Comparison of ENCODE assay signal across 8 cellular contexts in the genomic region with DNA sequence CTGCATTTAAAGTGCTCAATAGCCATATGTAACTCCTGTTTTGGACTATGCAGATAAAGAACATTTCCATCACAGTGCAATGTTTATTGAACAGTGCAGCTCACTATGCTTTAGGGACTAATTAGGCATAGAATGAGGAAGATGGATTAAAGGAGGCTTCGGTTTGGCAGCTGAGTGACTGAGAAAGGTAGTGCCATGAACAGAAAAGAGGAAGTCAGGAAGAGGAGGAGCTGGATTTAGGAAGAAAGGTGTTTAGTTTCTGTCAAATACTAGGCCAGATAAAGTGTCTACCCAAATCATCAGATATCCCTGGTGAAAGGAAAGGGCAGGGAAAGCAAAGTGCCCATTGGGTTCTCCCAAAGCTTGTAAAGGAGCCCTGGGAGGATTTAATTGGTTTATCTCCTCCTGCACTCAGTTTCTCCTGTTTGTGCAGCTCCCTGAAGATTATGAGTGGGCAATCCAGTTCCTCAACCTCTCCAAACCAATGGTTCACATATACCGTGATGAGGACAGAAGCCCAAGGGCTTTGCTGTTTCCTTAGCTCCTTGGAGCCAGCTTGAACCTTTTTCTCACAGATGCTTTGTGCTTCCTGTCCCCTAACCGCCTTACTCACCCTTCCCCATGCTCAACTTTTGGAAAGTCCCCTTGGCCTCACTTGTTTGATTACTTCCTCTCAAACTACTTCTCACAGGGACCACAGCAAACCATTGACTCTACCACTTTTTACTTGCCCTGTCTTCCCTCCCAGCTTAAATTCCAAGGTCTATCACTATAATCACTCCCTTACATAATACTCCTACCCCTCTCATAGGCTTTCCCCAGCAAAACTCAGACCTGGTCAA. TPM values are rescaled to one million over a fixed set of nuclear protein-coding genes. Genes with fewer than 3 reads are reported as not detected.
DNase-seq lines count a peak whose midpoint lies in the region; ATAC-seq and TF ChIP-seq lines count a peak whose summit lies in the region.

No MANE protein-coding gene starts in this region.

- DNase-seq in naive thymus-derived CD8-positive, alpha-beta T cell: peak in 5 of 10 donors; percentile 29 to 67 (median 47)
- no peak for DNase-seq in osteoblast (ENCODE audit: insufficient read length, low spot score, missing footprints)
- no peak for DNase-seq in tibial artery
- no peak for DNase-seq in NCI-H1048 (lab: John Stamatoyannopoulos, UW)
- DNase-seq in heart left ventricle: no peak

- H3K27ac ChIP-seq in osteoblast (ENCODE audit: low read depth, low read length) (no peak overlapping the region), tibial artery (no peak overlapping the region), heart left ventricle (peak overlapping the region in 2 of 12 donors; percentile 16 to 73)

- H3K27ac Mint-ChIP-seq in T-helper 1 cell treated with Interleukin-12 subunit alpha and Interleukin-12 subunit beta and Interleukin-4 antibody, amounts not matched to agents 30 μg/mL and 1 μg/mL, for 36 hours: peak overlapping the region; percentile 99
- peak overlapping the region; percentile 31 to 94 (median 69) for H3K27ac Mint-ChIP-seq in naive thymus-derived CD8-positive, alpha-beta T cell

- no peak for TF ChIP-seq CTCF in osteoblast (IDR thresholded peaks at IDR 0.05; ENCODE audit: extremely low read depth, low read depth, low read length)
- TF ChIP-seq CTCF in tibial artery (IDR thresholded peaks at IDR 0.05): no peak
- no peak for TF ChIP-seq CTCF in heart left ventricle (IDR thresholded peaks at IDR 0.05)

- no peak overlapping the region for H3K4me2 ChIP-seq in osteoblast (ENCODE audit: insufficient read depth, low read length)

- no peak for TF ChIP-seq POLR2A in heart left ventricle (IDR thresholded peaks at IDR 0.05)

- H3K4me3 Mint-ChIP-seq in T-helper 1 cell treated with Interleukin-12 subunit alpha and Interleukin-12 subunit beta and Interleukin-4 antibody, amounts not matched to agents 30 μg/mL and 1 μg/mL, for 36 hours: peak overlapping the region; percentile 83
- H3K4me3 Mint-ChIP-seq in naive thymus-derived CD8-positive, alpha-beta T cell: peak overlapping the region; percentile 34 to 77 (median 66)

- peaks cover 42% of the 10 kb centered on the region for H3K4me1 Mint-ChIP-seq in T-helper 1 cell treated with Interleukin-12 subunit alpha and Interleukin-12 subunit beta and Interleukin-4 antibody, amounts not matched to agents 30 μg/mL and 1 μg/mL, for 36 hours (ENCODE audit: low read depth)
- peaks cover 33 to 57% (median 45%) of the 10 kb centered on the region in 4 donors for H3K4me1 Mint-ChIP-seq in naive thymus-derived CD8-positive, alpha-beta T cell

- 56 to 64% (median 59%) methylated on average over 3 of the region's 3 CpGs for WGBS in heart left ventricle, 4 donors

- H3K9me3 ChIP-seq in osteoblast (ENCODE audit: low read depth, low read length): no peaks in the 10 kb centered on the region
- H3K9me3 ChIP-seq in tibial artery: no peaks in the 10 kb centered on the region
- no peaks in the 10 kb centered on the region for H3K9me3 ChIP-seq in heart left ventricle

- peaks cover 8% of the 10 kb centered on the region for H3K4me1 ChIP-seq in osteoblast (ENCODE audit: insufficient read depth, low read length)
- H3K4me1 ChIP-seq in tibial artery: peaks cover 0 to 14% (median 11%) of the 10 kb centered on the region in 4 donors
- peaks cover 0 to 49% (median 13%) of the 10 kb centered on the region in 12 donors for H3K4me1 ChIP-seq in heart left ventricle

- no peak overlapping the region for H2AFZ ChIP-seq in osteoblast (ENCODE audit: low read length)

- intact Hi-C loops in tibial artery (cut with DNase I; ENCODE audit: low total_unique reads): no loop called here
- intact Hi-C loops in heart left ventricle (cut with DNase I): no loop called here

- peaks cover 12% of the 10 kb centered on the region for H3K79me2 ChIP-seq in osteoblast (ENCODE audit: insufficient read depth, low read length)

- H3K27me3 ChIP-seq in osteoblast (ENCODE audit: insufficient read depth, low read length): no peaks in the 10 kb centered on the region
- H3K27me3 ChIP-seq in tibial artery: no peaks in the 10 kb centered on the region
- no peaks in the 10 kb centered on the region for H3K27me3 ChIP-seq in heart left ventricle

- no peaks in the 10 kb centered on the region for H3K36me3 ChIP-seq in osteoblast (ENCODE audit: insufficient read depth, low read length)
- no peaks in the 10 kb centered on the region for H3K36me3 ChIP-seq in tibial artery
- no peaks in the 10 kb centered on the region for H3K36me3 ChIP-seq in heart left ventricle

- no peaks in the 10 kb centered on the region for H3K27me3 Mint-ChIP-seq in T-helper 1 cell treated with Interleukin-12 subunit alpha and Interleukin-12 subunit beta and Interleukin-4 antibody, amounts not matched to agents 30 μg/mL and 1 μg/mL, for 36 hours (ENCODE audit: low read depth)
- H3K27me3 Mint-ChIP-seq in naive thymus-derived CD8-positive, alpha-beta T cell: no peaks in the 10 kb centered on the region

- H4K20me1 ChIP-seq in osteoblast (ENCODE audit: insufficient read depth, low read length): peaks cover 7% of the 10 kb centered on the region

- H3K4me3 ChIP-seq in osteoblast (ENCODE audit: insufficient read depth, low read length) (no peak overlapping the region), tibial artery (no peak overlapping the region), heart left ventricle (no peak overlapping the region)

- POLR2A ChIA-PET in naive thymus-derived CD8-positive, alpha-beta T cell (lab: Charles Lee): interaction anchor here (0.6 to 2.6 kb wide), 12 partner anchors 10 to 108 kb away, joined by 3 to 23 read pairs (median 4); no protein-coding TSS in a partner anchor

- ATAC-seq in GM18907 (IDR thresholded peaks at IDR 0.05; ENCODE audit: unreplicated experiment) (peak; percentile 52), HG02981 (IDR thresholded peaks at IDR 0.05; ENCODE audit: unreplicated experiment) (peak; percentile 49), heart left ventricle (no peak)
- ATAC-seq in naive thymus-derived CD8-positive, alpha-beta T cell: peak; percentile 26 to 38

- H3K36me3 Mint-ChIP-seq in T-helper 1 cell treated with Interleukin-12 subunit alpha and Interleukin-12 subunit beta and Interleukin-4 antibody, amounts not matched to agents 30 μg/mL and 1 μg/mL, for 36 hours (ENCODE audit: low read depth): peaks cover 20% of the 10 kb centered on the region
- no peaks in the 10 kb centered on the region for H3K36me3 Mint-ChIP-seq in naive thymus-derived CD8-positive, alpha-beta T cell

- no peaks in the 10 kb centered on the region for H3K9me3 Mint-ChIP-seq in T-helper 1 cell treated with Interleukin-12 subunit alpha and Interleukin-12 subunit beta and Interleukin-4 antibody, amounts not matched to agents 30 μg/mL and 1 μg/mL, for 36 hours
- peaks cover 0 to 1% (median 0%) of the 10 kb centered on the region in 9 donors for H3K9me3 Mint-ChIP-seq in naive thymus-derived CD8-positive, alpha-beta T cell

RNA-seq across cellular contexts. Expression of a gene that starts 3.5 kb away (rescaled TPM):
- 100 to 1,000 TPM; 124 to 130 TPM for total RNA-seq in naive thymus-derived CD8-positive, alpha-beta T cell
- 10 to 100 TPM; 43.4 to 53.9 (median 50.0) TPM for polyA plus RNA-seq in naive thymus-derived CD8-positive, alpha-beta T cell
- total RNA-seq in osteoblast (17.0 and 19.7 TPM in 2 replicates), heart left ventricle (100 to 1,000 TPM in 4 of 9 donors, 10 to 100 TPM in 5; 52.6 to 134 (median 99.1) TPM)
- 10 to 100 TPM; 88.4 to 99.8 TPM for polyA plus RNA-seq in heart left ventricle

Comparison
In these comparisons a context has a peak if more than half of its experiments do, and no peak if none do; other contexts are left out.
1. ATAC-seq: peak in GM18907 (single experiment), HG02981 (single experiment) and naive thymus-derived CD8-positive, alpha-beta T cell (2 of 2); none in heart left ventricle (0 of 4).